ENCODE assay signal across 1 cellular context in genomic region chr12:48008950-48009349, GRCh38.
TF ChIP-seq lines count a peak whose summit lies in the region.

No MANE protein-coding gene starts in this region.

TF ChIP-seq in K562, 482 proteins besides CTCF, POLR2A, EP300 and RAD21:
- TF ChIP-seq ZNF584 (CRISPR knock-in tag; IDR thresholded peaks at IDR 0.05; ENCODE audit: low read depth), result no peak
- no peak for TF ChIP-seq ZEB2 (IDR thresholded peaks at IDR 0.05)
- no peak for TF ChIP-seq SP2 (IDR thresholded peaks at IDR 0.05; ENCODE audit: extremely low read depth, low read depth, low read length, poor library complexity, severe bottlenecking)
- no peak for TF ChIP-seq HNRNPH1 (optimal IDR thresholded peaks at IDR 0.05; ENCODE audit: low read depth, low read length)
- TF ChIP-seq CHD7 (IDR thresholded peaks at IDR 0.05; ENCODE audit: low read depth, low read length), result no peak
- no peak for TF ChIP-seq CCNT2 (IDR thresholded peaks at IDR 0.05; ENCODE audit: borderline replicate concordance, extremely low read depth, insufficient read length, low read depth, low read length)
- no peak for TF ChIP-seq ZFP36 (IDR thresholded peaks at IDR 0.05; ENCODE audit: low read depth, low read length, partially characterized antibody)
- no peak for TF ChIP-seq ZNF644 (tag; IDR thresholded peaks at IDR 0.05; ENCODE audit: low read depth)
- TF ChIP-seq CSDE1 (IDR thresholded peaks at IDR 0.05), result no peak
- no peak for TF ChIP-seq CC2D1A (IDR thresholded peaks at IDR 0.05)
- TF ChIP-seq ZNF445 (CRISPR knock-in tag; IDR thresholded peaks at IDR 0.05; ENCODE audit: low read depth), result no peak
- no peak for TF ChIP-seq BRF2 (IDR thresholded peaks at IDR 0.05; ENCODE audit: borderline replicate concordance, insufficient read depth, insufficient read length)
- TF ChIP-seq SRSF7 (optimal IDR thresholded peaks at IDR 0.05; ENCODE audit: low read depth, low read length), result no peak
- no peak for TF ChIP-seq NCOA6 (IDR thresholded peaks at IDR 0.05)
- TF ChIP-seq BRD4 (IDR thresholded peaks at IDR 0.05), result no peak
- no peak for TF ChIP-seq ZBTB1 (CRISPR knock-in tag; IDR thresholded peaks at IDR 0.05; ENCODE audit: borderline replicate concordance, low read depth)
- TF ChIP-seq ZNF407 (IDR thresholded peaks at IDR 0.05; ENCODE audit: low read depth), result no peak
- no peak for TF ChIP-seq HDAC3 (IDR thresholded peaks at IDR 0.05; ENCODE audit: borderline replicate concordance, partially characterized antibody)
- no peak for TF ChIP-seq HEY1 (CRISPR knock-in tag; IDR thresholded peaks at IDR 0.05; ENCODE audit: borderline replicate concordance)
TF ChIP-seq in K562: peak in this region for 0.
